Comparison of ENCODE assay signal across 1 cellular context in genomic region chr12:107645630-107646333, GRCh38.
TF ChIP-seq lines count a peak whose summit lies in the region.

No MANE protein-coding gene starts in this region.

TF ChIP-seq in HEK293, 187 proteins besides CTCF, POLR2A, EP300 and RAD21 (continued from another document and continues in another):
- TF ChIP-seq ZNF26 (tag by site-specific recombination; IDR thresholded peaks at IDR 0.05) (no peak), ZNF791 (tag by site-specific recombination; IDR thresholded peaks at IDR 0.05) (no peak), ZNF169 (tag by site-specific recombination; IDR thresholded peaks at IDR 0.05) (no peak), ZNF830 (tag by site-specific recombination; IDR thresholded peaks at IDR 0.05; ENCODE audit: low read depth) (no peak), ZNF704 (tag by site-specific recombination; IDR thresholded peaks at IDR 0.05) (no peak), ZBTB11 (tag by site-specific recombination; conservative IDR thresholded peaks at IDR 0.05; ENCODE audit: low read depth) (0 out of 2 replicates have a peak, but pooled peaks have one; percentile 40), ZNF660 (tag by site-specific recombination; IDR thresholded peaks at IDR 0.05) (no peak), ZSCAN23 (tag by site-specific recombination; IDR thresholded peaks at IDR 0.05) (no peak), ZNF148 (tag by site-specific recombination; IDR thresholded peaks at IDR 0.05; ENCODE audit: borderline replicate concordance) (no peak), ZNF280D (tag by site-specific recombination; IDR thresholded peaks at IDR 0.05) (no peak), EGR2 (tag by site-specific recombination; IDR thresholded peaks at IDR 0.05; ENCODE audit: low read depth) (no peak), OVOL3 (tag by site-specific recombination; IDR thresholded peaks at IDR 0.05) (0 out of 2 replicates have a peak, but pooled peaks have one; percentile 21), HIC1 (tag by site-specific recombination; IDR thresholded peaks at IDR 0.05) (peak; percentile 46; the same call in 1 of the 2 replicates), PRDM6 (tag by site-specific recombination; IDR thresholded peaks at IDR 0.05) (peak; percentile 94), ZXDB (tag by site-specific recombination; IDR thresholded peaks at IDR 0.05) (0 out of 2 replicates have a peak, but pooled peaks have one; percentile 83), ZNF571 (tag by site-specific recombination; IDR thresholded peaks at IDR 0.05) (no peak), ZNF513 (tag by site-specific recombination; IDR thresholded peaks at IDR 0.05) (no peak), ZBTB6 (tag by site-specific recombination; IDR thresholded peaks at IDR 0.05) (no peak), PRDM4 (tag by site-specific recombination; IDR thresholded peaks at IDR 0.05) (peak; percentile 66), SP3 (tag by site-specific recombination; IDR thresholded peaks at IDR 0.05) (no peak), SP2 (tag by site-specific recombination; IDR thresholded peaks at IDR 0.05) (peak; percentile 54), PBX3 (CRISPR knock-in tag; IDR thresholded peaks at IDR 0.05) (no peak), ZNF146 (tag by site-specific recombination; IDR thresholded peaks at IDR 0.05) (no peak), ZNF10 (tag by site-specific recombination; IDR thresholded peaks at IDR 0.05) (no peak; the same call in 1 of the 2 replicates), ZNF645 (tag by site-specific recombination; IDR thresholded peaks at IDR 0.05) (no peak), ZNF792 (tag by site-specific recombination; IDR thresholded peaks at IDR 0.05) (no peak; the same call in 1 of the 2 replicates), ZNF132 (tag by site-specific recombination; IDR thresholded peaks at IDR 0.05; ENCODE audit: borderline replicate concordance) (no peak), ZFP3 (tag by site-specific recombination; IDR thresholded peaks at IDR 0.05; ENCODE audit: low read depth) (no peak)
